Comparison of ENCODE assay signal across 26 cellular contexts in the genomic region with DNA sequence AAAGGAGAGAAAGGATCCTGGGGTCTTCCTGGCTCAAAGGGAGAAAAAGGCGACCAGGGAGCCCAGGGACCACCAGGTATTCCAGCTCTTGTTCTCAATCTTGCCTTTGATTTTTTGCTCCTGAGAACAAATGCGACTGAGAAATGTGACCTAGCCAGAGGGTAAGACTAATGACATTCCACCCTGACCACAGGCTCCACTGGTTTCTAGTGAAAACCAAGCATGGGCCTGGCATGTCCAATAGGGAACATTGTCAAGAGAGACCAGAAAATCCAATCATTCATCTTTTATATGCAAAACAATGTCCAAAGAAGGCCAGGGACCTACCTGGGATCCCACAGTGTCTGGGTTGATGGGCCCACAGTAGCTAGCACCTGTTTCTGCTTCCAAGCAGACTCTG. TPM values are rescaled to one million over a fixed set of nuclear protein-coding genes. Genes with fewer than 3 reads are reported as not detected.
DNase-seq lines count a peak whose midpoint lies in the region; ATAC-seq and TF ChIP-seq lines count a peak whose summit lies in the region.
"Had no signal": no experiment of that assay in that cellular context is flagged by ENCODE, and none has a peak within 500 bp of the region (broad histone marks: within the 10 kb centered on the region; RNA-seq: fewer than 3 reads in every experiment).

No MANE protein-coding gene starts in this region.

- peak overlapping the region; percentile 1; the same call in 1 of the 2 replicates for H3K27ac Mint-ChIP-seq in HFFc6
- H3K27ac Mint-ChIP-seq in immature natural killer cell = peak overlapping the region in 5 of 6 donors; percentile 41 to 89 (median 80)
- no peak overlapping the region for H3K27ac Mint-ChIP-seq in CD4-positive, alpha-beta memory T cell
- H3K27ac Mint-ChIP-seq: stimulated activated naive B cell treated with anti-CD40 and anti-IgM and Interleukin-4, amounts not matched to agents 10 μg/mL and 1 μg/mL and 100 μg/mL, for 72 hours had no signal

- H3K9me3 Mint-ChIP-seq in HFFc6 (peaks cover 13% of the 10 kb centered on the region), immature natural killer cell (no peaks in the 10 kb centered on the region)
- H3K9me3 Mint-ChIP-seq in CD4-positive, alpha-beta memory T cell = no peaks in the 10 kb centered on the region

- no peaks in the 10 kb centered on the region for H3K9me3 ChIP-seq in CD4-positive, alpha-beta memory T cell (ENCODE audit: control insufficient read depth in 1 of 2, low read length in 2 of 2)
- H3K9me3 ChIP-seq: A549, BLaER1, body of pancreas, Caco-2, heart right ventricle, testis, uterus had no signal

- H3K36me3 ChIP-seq in CD4-positive, alpha-beta memory T cell (ENCODE audit: insufficient read depth, low read length) = no peaks in the 10 kb centered on the region
- H3K36me3 ChIP-seq: BLaER1, uterus had no signal

- H3K27me3 Mint-ChIP-seq in HFFc6 (ENCODE audit: insufficient read depth) (no peaks in the 10 kb centered on the region; the same call in 1 of the 2 replicates), immature natural killer cell (ENCODE audit: low read depth in 3 of 3) (peaks cover 13 to 19% (median 13%) of the 10 kb centered on the region in 3 donors)
- H3K27me3 Mint-ChIP-seq in CD4-positive, alpha-beta memory T cell = no peaks in the 10 kb centered on the region
- H3K27me3 Mint-ChIP-seq: stimulated activated naive B cell treated with anti-CD40 and anti-IgM and Interleukin-4, amounts not matched to agents 10 μg/mL and 1 μg/mL and 100 μg/mL, for 72 hours had no signal

- H3K36me3 Mint-ChIP-seq in HFFc6 (ENCODE audit: low read depth) (peaks cover 5% of the 10 kb centered on the region; the same call in 1 of the 2 replicates), immature natural killer cell (peaks cover 0 to 9% (median 5%) of the 10 kb centered on the region in 3 donors)
- no peaks in the 10 kb centered on the region for H3K36me3 Mint-ChIP-seq in CD4-positive, alpha-beta memory T cell
- H3K36me3 Mint-ChIP-seq: activated naive CD8-positive, alpha-beta T cell treated with anti-CD3 and anti-CD28 coated beads for 36 hours had no signal

- H3K4me3 Mint-ChIP-seq in HFFc6 (no peak overlapping the region), immature natural killer cell (peak overlapping the region in 4 of 5 donors; percentile 31 to 82 (median 40))
- H3K4me3 Mint-ChIP-seq in CD4-positive, alpha-beta memory T cell = no peak overlapping the region
- H3K4me3 Mint-ChIP-seq: activated naive CD8-positive, alpha-beta T cell treated with anti-CD3 and anti-CD28 coated beads for 36 hours; stimulated activated naive B cell treated with anti-CD40 and anti-IgM and Interleukin-4, amounts not matched to agents 10 μg/mL and 1 μg/mL and 100 μg/mL, for 72 hours had no signal

- peaks cover 67% of the 10 kb centered on the region for H3K4me1 ChIP-seq in CD4-positive, alpha-beta memory T cell (ENCODE audit: insufficient read depth, low read length)
- H3K4me1 ChIP-seq: Caco-2, uterus had no signal

- TF ChIP-seq CTCF in HFFc6 (IDR thresholded peaks at IDR 0.05) = no peak

- intact Hi-C loops in CD4-positive, alpha-beta memory T cell (cut with micrococcal nuclease) = no loop called here

- CTCF ChIA-PET in CD4-positive, alpha-beta memory T cell (lab: Charles Lee; ENCODE audit: partially characterized antibody) = interaction anchor here (0.8 to 2.2 kb wide), 3 partner anchors 9 to 56 kb away, joined by 4 to 11 read pairs (median 5); no protein-coding TSS in a partner anchor

- no peaks in the 10 kb centered on the region for H3K27me3 ChIP-seq in CD4-positive, alpha-beta memory T cell (ENCODE audit: insufficient read depth, low read length)
- H3K27me3 ChIP-seq: BLaER1, body of pancreas, testis, uterus had no signal

- H3K27ac ChIP-seq in CD4-positive, alpha-beta memory T cell (ENCODE audit: low read depth, low read length) = no peak overlapping the region
- H3K27ac ChIP-seq: A549, BLaER1, testis, uterus had no signal

- no peak for ATAC-seq in GM19467 (IDR thresholded peaks at IDR 0.05; ENCODE audit: unreplicated experiment)
- ATAC-seq: heart right ventricle; stimulated activated naive B cell treated with anti-CD40 and anti-IgM and Interleukin-4, amounts not matched to agents 10 μg/mL and 1 μg/mL and 100 μg/mL, for 72 hours had no signal

- POLR2A ChIA-PET in CD4-positive, alpha-beta memory T cell (lab: Charles Lee; ENCODE audit: partially characterized antibody) = interaction anchor here (0.8 to 1.7 kb wide), 5 partner anchors 14 to 81 kb away, joined by 3 to 5 read pairs (median 4); partner anchors contain the start of gene TGFBR1

- H3K4me3 ChIP-seq in CD4-positive, alpha-beta memory T cell (ENCODE audit: low read length in 2 of 2) = no peak overlapping the region
- H3K4me3 ChIP-seq: A549, BLaER1, body of pancreas, heart right ventricle, testis, uterus had no signal

- H3K4me1 Mint-ChIP-seq in HFFc6 (ENCODE audit: low read depth) (peaks cover 98% of the 10 kb centered on the region), immature natural killer cell (peaks cover 100% of the 10 kb centered on the region in 2 donors)
- peaks cover 60 to 83% (median 71%) of the 10 kb centered on the region in 4 donors for H3K4me1 Mint-ChIP-seq in CD4-positive, alpha-beta memory T cell

- peak; percentile 71 for DNase-seq in AG08395 (ENCODE audit: low spot score)
- DNase-seq in HFFc6 = peak; percentile 68
- DNase-seq in SW480 (ENCODE audit: low spot score) = peak; percentile 37
- DNase-seq in immature natural killer cell = no peak
- DNase-seq in NCI-H2081 (lab: John Stamatoyannopoulos, UW) = no peak
- no peak for DNase-seq in iPS-NIHi7 (ENCODE audit: extremely low spot score)
- no peak for DNase-seq in CD4-positive, alpha-beta memory T cell
- DNase-seq: activated CD4-positive, alpha-beta T cell treated with anti-CD3 and anti-CD28 coated beads, Interleukin-2, amount 50 U/mL, for 48 hours; activated effector memory CD4-positive, alpha-beta T cell treated with Interleukin-2 at 50 U/mL for 16 hours; activated naive CD8-positive, alpha-beta T cell treated with anti-CD3 and anti-CD28 coated beads for 36 hours; Caco-2; DND-41; heart right ventricle; mesendoderm; NCI-H1048; NCI-H187 treated with DMSO at 0.1 percent for 48 hours; NCI-H774; nucleus accumbens; stimulated activated CD4-positive, alpha-beta T cell treated with anti-CD3 and anti-CD28 coated beads, Interleukin-4, amount 100 ng/mL, for 1 hour; stimulated activated naive B cell treated with anti-CD40 and anti-IgM and Interleukin-4, amounts not matched to agents 10 μg/mL and 1 μg/mL and 100 μg/mL, for 72 hours; testis; uterus had no signal

RNA-seq across cellular contexts. Expression of gene TGFBR1, which starts 50.3 kb away (rescaled TPM):
- 10 to 100 TPM; 28.8 to 39.1 (median 32.7) TPM for total RNA-seq in HFFc6 (2021; fragmentation: NEBNext Ultra II Directional; extraction: Animal tissue kit (Norgen Biotek cat#: 25700))
- 10 to 100 TPM; 34.2 to 71.0 (median 67.8) TPM for polyA plus RNA-seq in immature natural killer cell
- 10 to 100 TPM; 26.4 to 27.4 TPM for total RNA-seq in CD4-positive, alpha-beta memory T cell
- polyA plus RNA-seq in CD4-positive, alpha-beta memory T cell = 10 to 100 TPM; 19.1 to 21.4 TPM

Comparison
In these comparisons a context has a peak if more than half of its experiments do, and no peak if none do; other contexts are left out.
1. DNase-seq: peak in AG08395 (single experiment), HFFc6 (single experiment) and SW480 (single experiment); none in immature natural killer cell (0 of 3), NCI-H2081 (0 of 2), iPS-NIHi7 (single experiment) and CD4-positive, alpha-beta memory T cell (0 of 5).
2. H3K27ac Mint-ChIP-seq: peak in HFFc6 (single experiment) and immature natural killer cell (5 of 6); none in CD4-positive, alpha-beta memory T cell (0 of 7).
3. H3K4me3 Mint-ChIP-seq: peak in immature natural killer cell (4 of 5); none in HFFc6 (single experiment) and CD4-positive, alpha-beta memory T cell (0 of 8).